In genomic region chr6:137708481-137708880, GRCh38 we compare ENCODE assay signal across 8 cellular contexts.
DNase-seq lines count a peak whose midpoint lies in the region; FAIRE-seq and TF ChIP-seq lines count a peak whose summit lies in the region.
"Had no signal": no experiment of that assay in that cellular context is flagged by ENCODE, and none has a peak within 500 bp of the region (broad histone marks: within the 10 kb centered on the region; RNA-seq: fewer than 3 reads in every experiment).

No MANE protein-coding gene starts in this region.

- peaks cover 18% of the 10 kb centered on the region for H3F3A ChIP-seq in MM.1S (ENCODE audit: insufficient read depth, low read length)

- POLR2A ChIA-PET in CD8-positive, alpha-beta memory T cell (lab: Charles Lee) = interaction anchor here (0.5 to 1.4 kb wide), 8 partner anchors 62 to 398 kb away, joined by 3 to 22 read pairs (median 4); partner anchors contain the start of genes PERP and TNFAIP3

- TF ChIP-seq CTCF in MM.1S (IDR thresholded peaks at IDR 0.05; ENCODE audit: low read length) (no peak), osteoblast (IDR thresholded peaks at IDR 0.05; ENCODE audit: extremely low read depth, low read depth, low read length) (no peak), HFFc6 (IDR thresholded peaks at IDR 0.05) (no peak)

- H3K36me3 Mint-ChIP-seq in CD8-positive, alpha-beta memory T cell = peaks cover 2 to 16% (median 5%) of the 10 kb centered on the region in 3 donors
- no peaks in the 10 kb centered on the region for H3K36me3 Mint-ChIP-seq in HFFc6 (ENCODE audit: low read depth)

- H3K36me3 ChIP-seq in CD8-positive, alpha-beta memory T cell (ENCODE audit: insufficient read depth, low read length) = no peaks in the 10 kb centered on the region
- no peaks in the 10 kb centered on the region for H3K36me3 ChIP-seq in MM.1S (replicated peaks; ENCODE audit: insufficient read depth, low read length)
- H3K36me3 ChIP-seq in adipocyte (ENCODE audit: control insufficient read depth, insufficient read depth, low read length, severe bottlenecking) = no peaks in the 10 kb centered on the region
- no peaks in the 10 kb centered on the region for H3K36me3 ChIP-seq in osteoblast (ENCODE audit: insufficient read depth, low read length)
- H3K36me3 ChIP-seq: suprapubic skin had no signal

- H3K4me2 ChIP-seq in MM.1S (ENCODE audit: low read depth, low read length) = peak overlapping the region; percentile 68
- peak overlapping the region; percentile 75 for H3K4me2 ChIP-seq in osteoblast (ENCODE audit: insufficient read depth, low read length)

- CTCF ChIA-PET in CD8-positive, alpha-beta memory T cell (lab: Charles Lee) = interaction anchor here (0.7 to 6.4 kb wide), 26 partner anchors 8 to 400 kb away, joined by 3 to 85 read pairs (median 5); partner anchors contain the start of gene TNFAIP3

- H3K4me3 Mint-ChIP-seq in CD8-positive, alpha-beta memory T cell = peak overlapping the region; percentile 38 to 78 (median 75)
- no peak overlapping the region for H3K4me3 Mint-ChIP-seq in HFFc6

- peaks cover 0 to 2% of the 10 kb centered on the region in 2 donors for H3K27me3 Mint-ChIP-seq in CD8-positive, alpha-beta memory T cell
- peaks cover 2% of the 10 kb centered on the region; the same call in 1 of the 2 replicates for H3K27me3 Mint-ChIP-seq in HFFc6 (ENCODE audit: insufficient read depth)

- no peaks in the 10 kb centered on the region for H3K9me3 ChIP-seq in CD8-positive, alpha-beta memory T cell (ENCODE audit: low read length)
- H3K9me3 ChIP-seq in MM.1S (replicated peaks; ENCODE audit: insufficient read depth, low read length) = no peaks in the 10 kb centered on the region
- H3K9me3 ChIP-seq in adipocyte (ENCODE audit: control insufficient read depth, low read length) = no peaks in the 10 kb centered on the region
- no peaks in the 10 kb centered on the region for H3K9me3 ChIP-seq in osteoblast (ENCODE audit: low read depth, low read length)
- H3K9me3 ChIP-seq: suprapubic skin had no signal

- peak in 1 of 5 donors; percentile 54 for DNase-seq in CD8-positive, alpha-beta memory T cell
- DNase-seq in MM.1S (no peak), adipocyte (ENCODE audit: low read depth) (no peak), osteoblast (ENCODE audit: insufficient read length, low spot score, missing footprints) (no peak), HFFc6 (no peak), RCC 7860 (ENCODE audit: low spot score) (no peak), NCI-H1105 (lab: John Stamatoyannopoulos, UW) (no peak)

- H3K79me2 ChIP-seq in MM.1S (ENCODE audit: low read length) = peaks cover 8% of the 10 kb centered on the region
- H3K79me2 ChIP-seq in osteoblast (ENCODE audit: insufficient read depth, low read length) = no peaks in the 10 kb centered on the region

- H3K4me3 ChIP-seq in CD8-positive, alpha-beta memory T cell (ENCODE audit: low read length) = no peak overlapping the region
- H3K4me3 ChIP-seq in MM.1S (ENCODE audit: low read length) (peak overlapping the region; percentile 25), adipocyte (ENCODE audit: low read length) (no peak overlapping the region), osteoblast (ENCODE audit: insufficient read depth, low read length) (no peak overlapping the region)
- H3K4me3 ChIP-seq: suprapubic skin had no signal

- FAIRE-seq in RCC 7860 (lab: Jason Lieb, UNC) = no peak

- no peaks in the 10 kb centered on the region for H4K20me1 ChIP-seq in MM.1S (ENCODE audit: insufficient read depth, low read length)
- H4K20me1 ChIP-seq in osteoblast (ENCODE audit: insufficient read depth, low read length) = no peaks in the 10 kb centered on the region

- H3K27me3 ChIP-seq in CD8-positive, alpha-beta memory T cell (ENCODE audit: insufficient read depth, low read length, poor library complexity, severe bottlenecking) = no peaks in the 10 kb centered on the region
- no peaks in the 10 kb centered on the region for H3K27me3 ChIP-seq in MM.1S (replicated peaks; ENCODE audit: insufficient read depth, low read length)
- H3K27me3 ChIP-seq in adipocyte (replicated peaks; ENCODE audit: control insufficient read depth, insufficient read depth, low read length) = no peaks in the 10 kb centered on the region
- no peaks in the 10 kb centered on the region for H3K27me3 ChIP-seq in osteoblast (ENCODE audit: insufficient read depth, low read length)
- H3K27me3 ChIP-seq: suprapubic skin had no signal

- H3K27ac ChIP-seq in CD8-positive, alpha-beta memory T cell (ENCODE audit: low read depth, low read length) = peak overlapping the region; percentile 72
- H3K27ac ChIP-seq in MM.1S (ENCODE audit: low read length) (peak overlapping the region; percentile 75), osteoblast (ENCODE audit: low read depth, low read length) (peak overlapping the region; percentile 52)
- H3K27ac ChIP-seq: suprapubic skin had no signal

- peak overlapping the region; percentile 90 to 99 (median 97) for H3K27ac Mint-ChIP-seq in CD8-positive, alpha-beta memory T cell
- H3K27ac Mint-ChIP-seq in HFFc6 = no peak overlapping the region

- H3K9ac ChIP-seq in MM.1S (ENCODE audit: low read length) (peak overlapping the region; percentile 40; the same call in 1 of the 2 replicates), adipocyte (ENCODE audit: low read length) (peak overlapping the region; percentile 57)

- peaks cover 50 to 75% (median 72%) of the 10 kb centered on the region in 3 donors for H3K4me1 Mint-ChIP-seq in CD8-positive, alpha-beta memory T cell
- H3K4me1 Mint-ChIP-seq in HFFc6 (ENCODE audit: low read depth) = peaks cover 29% of the 10 kb centered on the region

- peak overlapping the region; percentile 34 for H2AFZ ChIP-seq in MM.1S (ENCODE audit: low read length)
- peak overlapping the region; percentile 44 for H2AFZ ChIP-seq in osteoblast (ENCODE audit: low read length)

- H3K4me1 ChIP-seq in CD8-positive, alpha-beta memory T cell (ENCODE audit: insufficient read depth, low read length) = peaks cover 47% of the 10 kb centered on the region
- H3K4me1 ChIP-seq in MM.1S (ENCODE audit: low read length) (peaks cover 56% of the 10 kb centered on the region), adipocyte (ENCODE audit: control insufficient read depth, insufficient read depth, low read length) (peaks cover 24% of the 10 kb centered on the region), osteoblast (ENCODE audit: insufficient read depth, low read length) (peaks cover 20% of the 10 kb centered on the region)

- H3K9me2 ChIP-seq in MM.1S (replicated peaks; ENCODE audit: insufficient read depth, low read length) = no peaks in the 10 kb centered on the region

- peaks cover 0 to 13% (median 0%) of the 10 kb centered on the region in 5 donors for H3K9me3 Mint-ChIP-seq in CD8-positive, alpha-beta memory T cell
- no peaks in the 10 kb centered on the region for H3K9me3 Mint-ChIP-seq in HFFc6
